ENCODE assay signal across 23 cellular contexts in genomic region chr14:92712654-92713051, GRCh38. TPM values are rescaled to one million over a fixed set of nuclear protein-coding genes. Genes with fewer than 3 reads are reported as not detected.
"Had no signal": no experiment of that assay in that cellular context is flagged by ENCODE, and none has a peak within 500 bp of the region (broad histone marks: within the 10 kb centered on the region; RNA-seq: fewer than 3 reads in every experiment).

No MANE protein-coding gene starts in this region.

- ATAC-seq: mucosa of descending colon; naive thymus-derived CD4-positive, alpha-beta T cell; natural killer cell treated with Interleukin-12 subunit alpha and Interleukin-12 subunit beta and Interleukin-15 and Interleukin-18, amount 100 ng/mL, for 72 hours; pancreas; right cardiac atrium; stimulated activated effector memory CD8-positive, alpha-beta T cell treated with anti-CD3 and anti-CD28 coated beads, Interleukin-12 subunit alpha, Interleukin-12 subunit beta, amount 100 ng/mL, for 72 hours had no signal

- H3K9me3 Mint-ChIP-seq: immature natural killer cell; memory B cell; naive thymus-derived CD4-positive, alpha-beta T cell; natural killer cell treated with Interleukin-12 subunit alpha and Interleukin-12 subunit beta and Interleukin-15 and Interleukin-18, amount 100 ng/mL, for 72 hours; stimulated activated effector memory CD8-positive, alpha-beta T cell treated with anti-CD3 and anti-CD28 coated beads, Interleukin-12 subunit alpha, Interleukin-12 subunit beta, amount 100 ng/mL, for 72 hours; stimulated activated naive CD8-positive, alpha-beta T cell treated with anti-CD3 and anti-CD28 coated beads, Interleukin-15, Interleukin-2, amounts not matched to agents 100 ng/mL and 50 ng/mL, for 24 hours; type B pancreatic cell had no signal

- H3K27me3 Mint-ChIP-seq: memory B cell; stimulated activated naive CD8-positive, alpha-beta T cell treated with anti-CD3 and anti-CD28 coated beads, Interleukin-15, Interleukin-2, amounts not matched to agents 100 ng/mL and 50 ng/mL, for 24 hours; type B pancreatic cell had no signal

- DNase-seq: immature natural killer cell; kidney; left ventricle myocardium inferior; midbrain; naive thymus-derived CD4-positive, alpha-beta T cell; pancreas; retina; right cardiac atrium; sigmoid colon; small intestine; spleen; stimulated activated CD4-positive, alpha-beta T cell treated with anti-CD3 and anti-CD28 coated beads, Interleukin-4, amount 100 ng/mL, for 24 hours; stimulated activated naive CD4-positive, alpha-beta T cell; uterus had no signal

- H3K36me3 ChIP-seq: pancreas, uterus had no signal

- H3K27me3 ChIP-seq: pancreas, sigmoid colon, spleen, suprapubic skin, tibial nerve, uterus had no signal

- H3K4me3 ChIP-seq: left ventricle myocardium inferior, mucosa of descending colon, pancreas, prostate gland, sigmoid colon, spleen, suprapubic skin, tibial nerve, uterus had no signal

- H3K36me3 Mint-ChIP-seq: immature natural killer cell; natural killer cell treated with Interleukin-12 subunit alpha and Interleukin-12 subunit beta and Interleukin-15 and Interleukin-18, amount 100 ng/mL, for 72 hours; stimulated activated effector memory CD8-positive, alpha-beta T cell treated with anti-CD3 and anti-CD28 coated beads, Interleukin-12 subunit alpha, Interleukin-12 subunit beta, amount 100 ng/mL, for 72 hours had no signal

- H3K4me3 Mint-ChIP-seq: immature natural killer cell; memory B cell; naive thymus-derived CD4-positive, alpha-beta T cell; natural killer cell treated with Interleukin-12 subunit alpha and Interleukin-12 subunit beta and Interleukin-15 and Interleukin-18, amount 100 ng/mL, for 72 hours; stimulated activated effector memory CD8-positive, alpha-beta T cell treated with anti-CD3 and anti-CD28 coated beads, Interleukin-12 subunit alpha, Interleukin-12 subunit beta, amount 100 ng/mL, for 72 hours; stimulated activated naive CD8-positive, alpha-beta T cell treated with anti-CD3 and anti-CD28 coated beads, Interleukin-15, Interleukin-2, amounts not matched to agents 100 ng/mL and 50 ng/mL, for 24 hours; type B pancreatic cell had no signal

- H3K4me1 ChIP-seq: left ventricle myocardium inferior, pancreas, prostate gland, suprapubic skin, tibial nerve, uterus had no signal

- H3K9me3 ChIP-seq: left ventricle myocardium inferior, mucosa of descending colon, pancreas, prostate gland, sigmoid colon, spleen, suprapubic skin, tibial nerve, uterus had no signal

- H3K27ac ChIP-seq: left ventricle myocardium inferior, pancreas, prostate gland, sigmoid colon, spleen, suprapubic skin, uterus had no signal

- H3K27ac Mint-ChIP-seq: immature natural killer cell; memory B cell; naive thymus-derived CD4-positive, alpha-beta T cell; natural killer cell treated with Interleukin-12 subunit alpha and Interleukin-12 subunit beta and Interleukin-15 and Interleukin-18, amount 100 ng/mL, for 72 hours; stimulated activated effector memory CD8-positive, alpha-beta T cell treated with anti-CD3 and anti-CD28 coated beads, Interleukin-12 subunit alpha, Interleukin-12 subunit beta, amount 100 ng/mL, for 72 hours; stimulated activated naive CD8-positive, alpha-beta T cell treated with anti-CD3 and anti-CD28 coated beads, Interleukin-15, Interleukin-2, amounts not matched to agents 100 ng/mL and 50 ng/mL, for 24 hours; type B pancreatic cell had no signal

RNA-seq across cellular contexts. Expression of gene LGMN, which starts 35.8 kb away (rescaled TPM):
- total RNA-seq: natural killer cell treated with Interleukin-12 subunit alpha and Interleukin-12 subunit beta and Interleukin-15 and Interleukin-18, amount 100 ng/mL, for 72 hours had no signal
